8 cellular contexts compared by ENCODE assay signal in the genomic region with DNA sequence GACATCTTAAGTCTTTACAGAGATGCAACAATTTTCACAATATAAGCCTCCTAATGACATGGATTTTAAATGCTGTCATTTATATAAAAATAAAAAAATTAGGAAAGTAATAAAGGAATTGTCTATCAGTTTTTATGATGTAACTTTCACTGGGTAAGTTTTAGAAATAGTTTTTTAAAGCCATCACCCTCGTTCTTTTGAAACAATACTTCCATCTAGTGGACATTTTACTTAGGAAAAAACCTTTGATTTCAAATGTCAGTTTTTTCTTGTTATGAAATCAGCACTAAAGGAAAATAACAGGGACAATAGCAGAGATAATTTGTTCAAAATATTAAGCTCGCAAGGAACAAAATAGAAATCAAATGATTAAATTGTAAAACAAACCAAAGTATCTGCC. TPM values are rescaled to one million over a fixed set of nuclear protein-coding genes. Genes with fewer than 3 reads are reported as not detected.
A peak's percentile ranks its signal among the peaks of the same experiment; 100 is the strongest.
DNase-seq lines count a peak whose midpoint lies in the region; ATAC-seq, FAIRE-seq and TF ChIP-seq lines count a peak whose summit lies in the region.

No MANE protein-coding gene starts in this region.

- TF ChIP-seq CTCF in Peyer's patch (IDR thresholded peaks at IDR 0.05) (peak in 5 of 6 experiments; percentile 29 to 48 (median 44)), fibroblast of mammary gland (conservative IDR thresholded peaks at IDR 0.05; ENCODE audit: control insufficient read depth, insufficient read depth, low read depth, low read length) (peak; percentile 56)

- H3K27ac ChIP-seq in Peyer's patch (no peak overlapping the region), small intestine (ENCODE audit: low read depth in 1 of 2, low read length in 1 of 2) (no peak overlapping the region)

- H3K4me3 ChIP-seq in Peyer's patch (no peak overlapping the region), fibroblast of mammary gland (ENCODE audit: control insufficient read depth, low read depth, low read length) (no peak overlapping the region), small intestine (ENCODE audit: low read depth in 1 of 2, low read length in 2 of 2) (no peak overlapping the region)

- H3K9me3 Mint-ChIP-seq in activated CD4-positive, alpha-beta memory T cell treated with anti-CD3 and anti-CD28 coated beads, Interleukin-2, amount 10 ng/mL, durations not matched to agents 7 days and 5 days: no peaks in the 10 kb centered on the region

- H3K9me3 ChIP-seq in Peyer's patch: no peaks in the 10 kb centered on the region
- no peaks in the 10 kb centered on the region for H3K9me3 ChIP-seq in small intestine (ENCODE audit: control insufficient read depth, low read depth)

- no peaks in the 10 kb centered on the region for H3K36me3 ChIP-seq in Peyer's patch
- H3K36me3 ChIP-seq in small intestine (ENCODE audit: control insufficient read depth in 2 of 2, insufficient read depth in 2 of 2, low read length in 2 of 2): no peaks in the 10 kb centered on the region

- POLR2A ChIA-PET in activated CD4-positive, alpha-beta memory T cell treated with anti-CD3 and anti-CD28 coated beads, Interleukin-2, amount 10 ng/mL, durations not matched to agents 7 days and 5 days (lab: Charles Lee): no interaction called here

- H3K27ac Mint-ChIP-seq in activated CD4-positive, alpha-beta memory T cell treated with anti-CD3 and anti-CD28 coated beads, Interleukin-2, amount 10 ng/mL, durations not matched to agents 7 days and 5 days: no peak overlapping the region

- no peaks in the 10 kb centered on the region for H3K4me1 ChIP-seq in Peyer's patch
- H3K4me1 ChIP-seq in small intestine (ENCODE audit: control insufficient read depth in 2 of 2, insufficient read depth in 1 of 2, low read depth in 1 of 2, low read length in 1 of 2): no peaks in the 10 kb centered on the region

- FAIRE-seq in small intestine (lab: Jason Lieb, UNC): peak; percentile 76

- H3K4me3 Mint-ChIP-seq in activated CD4-positive, alpha-beta memory T cell treated with anti-CD3 and anti-CD28 coated beads, Interleukin-2, amount 10 ng/mL, durations not matched to agents 7 days and 5 days: no peak overlapping the region

- H3K27me3 Mint-ChIP-seq in activated CD4-positive, alpha-beta memory T cell treated with anti-CD3 and anti-CD28 coated beads, Interleukin-2, amount 10 ng/mL, durations not matched to agents 7 days and 5 days: peaks cover 1% of the 10 kb centered on the region

- CTCF ChIA-PET in activated CD4-positive, alpha-beta memory T cell treated with anti-CD3 and anti-CD28 coated beads, Interleukin-2, amount 10 ng/mL, durations not matched to agents 7 days and 5 days (lab: Charles Lee): interaction anchor here (0.8 kb wide), 2 partner anchors 20 to 211 kb away, joined by 3 to 4 read pairs; no protein-coding TSS in a partner anchor

- no peak for TF ChIP-seq POLR2A in Peyer's patch (IDR thresholded peaks at IDR 0.05)

- WGBS in small intestine, 3 donors: 20 to 30% (median 25%) methylated on average over 2 of the region's 2 CpGs

- ATAC-seq in GM21515 (IDR thresholded peaks at IDR 0.05; ENCODE audit: unreplicated experiment): no peak

- H3K27me3 ChIP-seq in Peyer's patch: no peaks in the 10 kb centered on the region
- H3K27me3 ChIP-seq in small intestine (ENCODE audit: control insufficient read depth in 2 of 2, insufficient read depth in 2 of 2, low read length in 2 of 2): no peaks in the 10 kb centered on the region

- H3K4me1 Mint-ChIP-seq in activated CD4-positive, alpha-beta memory T cell treated with anti-CD3 and anti-CD28 coated beads, Interleukin-2, amount 10 ng/mL, durations not matched to agents 7 days and 5 days: no peaks in the 10 kb centered on the region

- no peaks in the 10 kb centered on the region for H3K36me3 Mint-ChIP-seq in activated CD4-positive, alpha-beta memory T cell treated with anti-CD3 and anti-CD28 coated beads, Interleukin-2, amount 10 ng/mL, durations not matched to agents 7 days and 5 days (ENCODE audit: low read depth)

- DNase-seq in SIG-M5 treated with dmso at 0.1 percent for 504 hours (lab: John Stamatoyannopoulos, UW; ENCODE audit: unreplicated experiment) (peak; percentile 68), SIG-M5 (lab: John Stamatoyannopoulos, UW) (no peak), Peyer's patch (no peak), fibroblast of mammary gland (ENCODE audit: low read depth) (peak; percentile 49), small intestine (peak; percentile 10), NCI-H524 treated with DMSO at 0.1 percent for 48 hours (lab: John Stamatoyannopoulos, UW) (no peak)
- no peak for DNase-seq in activated CD4-positive, alpha-beta memory T cell treated with anti-CD3 and anti-CD28 coated beads, Interleukin-2, amount 10 ng/mL, durations not matched to agents 7 days and 5 days

RNA-seq across cellular contexts. Expression of a gene that starts 24.3 kb away (rescaled TPM):
- 1 to 10 TPM in 2 of 4 donors, under 1 TPM in 1, not detected in 1; 0.70 to 2.9 (median 2.3) TPM for total RNA-seq in Peyer's patch
- polyA plus RNA-seq in small intestine: 1 to 10 TPM in 1 of 3 donors, under 1 TPM in 1, not detected in 1; 0.54 to 2.0 TPM
- under 1 TPM in 1 of 2 experiments, not detected in 1; 0.28 TPM for total RNA-seq in activated CD4-positive, alpha-beta memory T cell treated with anti-CD3 and anti-CD28 coated beads, Interleukin-2, amount 10 ng/mL, durations not matched to agents 7 days and 5 days

Comparison
In these comparisons a context has a peak if more than half of its experiments do, and no peak if none do; other contexts are left out.
1. DNase-seq: peak in SIG-M5 treated with dmso at 0.1 percent for 504 hours (single experiment), fibroblast of mammary gland (single experiment) and small intestine (single experiment); none in SIG-M5 (single experiment), Peyer's patch (0 of 3), NCI-H524 treated with DMSO at 0.1 percent for 48 hours (single experiment) and activated CD4-positive, alpha-beta memory T cell treated with anti-CD3 and anti-CD28 coated beads, Interleukin-2, amount 10 ng/mL, durations not matched to agents 7 days and 5 days (single experiment).